16 cellular contexts compared by ENCODE assay signal in genomic region chr12:13900718-13901117, GRCh38.
DNase-seq lines count a peak whose midpoint lies in the region; ATAC-seq and TF ChIP-seq lines count a peak whose summit lies in the region.
"Had no signal": no experiment of that assay in that cellular context is flagged by ENCODE, and none has a peak within 500 bp of the region (broad histone marks: within the 10 kb centered on the region; RNA-seq: fewer than 3 reads in every experiment).

No MANE protein-coding gene starts in this region.

- no peak overlapping the region for H3K9ac ChIP-seq in neuronal stem cell (ENCODE audit: low read depth, low read length, poor library complexity)
- H3K9ac ChIP-seq: BLaER1 had no signal

- H3K9me3 Mint-ChIP-seq in Caco-2 (ENCODE audit: unreplicated experiment) = peaks cover 28% of the 10 kb centered on the region

- TF ChIP-seq CTCF in Caco-2 (IDR thresholded peaks at IDR 0.05; ENCODE audit: insufficient read depth in 1 of 2, low read depth in 1 of 2, low read length in 1 of 2, severe bottlenecking in 1 of 2, unreplicated experiment in 1 of 2) (no peak), VCaP (conservative IDR thresholded peaks at IDR 0.05) (no peak)

- BruUV-seq in Caco-2 (replicated peaks; lab: Mats Ljungman, UMichigan) = no TSS peak

- H3K27me3 ChIP-seq in Caco-2 (replicated peaks; ENCODE audit: control insufficient read depth, insufficient read depth, low read length) (no peaks in the 10 kb centered on the region), neuronal stem cell (ENCODE audit: control insufficient read depth in 3 of 3, insufficient read depth in 3 of 3, low read depth in 1 of 3, low read length in 3 of 3) (no peaks in the 10 kb centered on the region)
- H3K27me3 ChIP-seq: BLaER1 had no signal

- H3K4me2 ChIP-seq in neuronal stem cell (ENCODE audit: insufficient read depth, low read length, poor library complexity, severe bottlenecking) = peak overlapping the region; percentile 11
- H3K4me2 ChIP-seq: BLaER1 had no signal

- peak overlapping the region; percentile 5 for H3K27ac Mint-ChIP-seq in Caco-2 (ENCODE audit: unreplicated experiment)
- H3K27ac Mint-ChIP-seq: H9 had no signal

- H3K23ac ChIP-seq in neuronal stem cell (ENCODE audit: low read depth, low read length, poor library complexity) = no peak overlapping the region

- H3K27me3 Mint-ChIP-seq in Caco-2 (ENCODE audit: insufficient read depth, unreplicated experiment) = no peaks in the 10 kb centered on the region

- H2AFZ ChIP-seq in neuronal stem cell (ENCODE audit: low read length) = no peak overlapping the region

- H3K27ac ChIP-seq in VCaP (peak overlapping the region; percentile 23; the same call in 1 of the 2 replicates), neuronal stem cell (replicated peaks; ENCODE audit: low read length) (no peak overlapping the region)
- H3K27ac ChIP-seq: BLaER1, HL-60 had no signal

- no peak overlapping the region for H2BK12ac ChIP-seq in neuronal stem cell (ENCODE audit: low read length)

- H3K14ac ChIP-seq in neuronal stem cell (ENCODE audit: low read length) = no peak overlapping the region

- no peak overlapping the region for H2BK15ac ChIP-seq in neuronal stem cell (ENCODE audit: low read length)

- no peaks in the 10 kb centered on the region for H3K9me3 ChIP-seq in Caco-2
- H3K9me3 ChIP-seq in neuronal stem cell (replicated peaks in 1 of 2; ENCODE audit: control insufficient read depth in 2 of 2, insufficient read depth in 1 of 2, low read depth in 1 of 2, low read length in 2 of 2) = peaks cover 0 to 11% of the 10 kb centered on the region in 2 donors

- POLR2A ChIA-PET in Caco-2 (lab: Charles Lee) = no interaction called here

- no peak overlapping the region for H3K4ac ChIP-seq in neuronal stem cell (ENCODE audit: low read length)

- no peak for ATAC-seq in GM19035 (IDR thresholded peaks at IDR 0.05; ENCODE audit: unreplicated experiment)

- peaks cover 13% of the 10 kb centered on the region for H3K4me1 ChIP-seq in Caco-2
- no peaks in the 10 kb centered on the region for H3K4me1 ChIP-seq in neuronal stem cell (ENCODE audit: control insufficient read depth in 2 of 2, insufficient read depth in 1 of 2, low read depth in 1 of 2, low read length in 2 of 2)
- H3K4me1 ChIP-seq: BLaER1 had no signal

- no peak overlapping the region for H3K18ac ChIP-seq in neuronal stem cell (ENCODE audit: low read length)

- no peaks in the 10 kb centered on the region for H3K79me1 ChIP-seq in neuronal stem cell (ENCODE audit: low read depth, low read length)

- H2AK5ac ChIP-seq in neuronal stem cell (ENCODE audit: low read depth, low read length) = no peak overlapping the region

- H3K4me3 Mint-ChIP-seq in Caco-2 (ENCODE audit: unreplicated experiment) = no peak overlapping the region
- H3K4me3 Mint-ChIP-seq: H9 had no signal

- no peak overlapping the region for H4K8ac ChIP-seq in neuronal stem cell (ENCODE audit: low read depth, low read length)

- no peak overlapping the region for H2BK5ac ChIP-seq in neuronal stem cell (ENCODE audit: low read length)

- H3K36me3 ChIP-seq in Caco-2 (ENCODE audit: control insufficient read depth, insufficient read depth, low read length) (no peaks in the 10 kb centered on the region), neuronal stem cell (replicated peaks in 1 of 2; ENCODE audit: control insufficient read depth in 2 of 2, insufficient read depth in 2 of 2, low read length in 2 of 2) (no peaks in the 10 kb centered on the region)
- H3K36me3 ChIP-seq: BLaER1 had no signal

- no peaks in the 10 kb centered on the region for H3K36me3 Mint-ChIP-seq in Caco-2 (ENCODE audit: insufficient read depth, unreplicated experiment)

- WGBS in neuronal stem cell (ENCODE audit: extremely low coverage in 2 of 2, insufficient read length in 2 of 2, insufficient replicate concordance in 1 of 2), 2 donors = no CpG with 5 or more reads among the region's 3 CpGs

- CTCF ChIA-PET in Caco-2 (lab: Charles Lee) = no interaction called here

- no peak overlapping the region for H4K91ac ChIP-seq in neuronal stem cell (ENCODE audit: low read depth, low read length, poor library complexity)

- DNase-seq in Caco-2 (no peak), NCI-H1105 (lab: John Stamatoyannopoulos, UW) (peak; percentile 16), neuronal stem cell (ENCODE audit: low spot score) (no peak)
- no peak for DNase-seq in stimulated activated CD4-positive, alpha-beta T cell treated with anti-CD3 and anti-CD28 coated beads, Interleukin-15, amount 100 ng/mL, for 24 hours
- DNase-seq in stimulated activated CD8-positive, alpha-beta memory T cell treated with anti-CD3 and anti-CD28 coated beads, Interleukin-4, amount 100 ng/mL, for 48 hours = no peak
- DNase-seq: 8988T, AML-193, Calu3, DMS 273 treated with DMSO at 0.1 percent for 48 hours, EL, GOT3, H9 had no signal

- H3K4me3 ChIP-seq in Caco-2 (ENCODE audit: low read depth, low read length) (no peak overlapping the region), neuronal stem cell (ENCODE audit: low read length in 2 of 2) (no peak overlapping the region)
- H3K4me3 ChIP-seq: BLaER1 had no signal

- intact Hi-C loops in Caco-2 (cut with micrococcal nuclease; ENCODE audit: unreplicated experiment) = no loop called here

- peaks cover 24% of the 10 kb centered on the region for H3K4me1 Mint-ChIP-seq in Caco-2 (ENCODE audit: low read depth, unreplicated experiment)

- H2BK120ac ChIP-seq in neuronal stem cell (ENCODE audit: low read depth, low read length) = no peak overlapping the region
